1 cellular context compared by ENCODE assay signal in genomic region chr11:64853709-64854108, GRCh38.
TF ChIP-seq lines count a peak whose summit lies in the region.

No MANE protein-coding gene starts in this region.

TF ChIP-seq in H1, 55 proteins besides CTCF, POLR2A, EP300 and RAD21:
- TF ChIP-seq TAF7 (optimal IDR thresholded peaks at IDR 0.05; ENCODE audit: borderline replicate concordance, low read depth, low read length) (no peak), TEAD4 (IDR thresholded peaks at IDR 0.05; ENCODE audit: low read depth, low read length) (no peak), JUND (IDR thresholded peaks at IDR 0.05; ENCODE audit: low read length) (no peak), EGR1 (IDR thresholded peaks at IDR 0.05; ENCODE audit: borderline replicate concordance, low read depth, low read length) (no peak), TBP (IDR thresholded peaks at IDR 0.05; ENCODE audit: low read depth, low read length) (no peak), POLR2AphosphoS5 (IDR thresholded peaks at IDR 0.05; ENCODE audit: low read depth, low read length) (no peak), ATF3 (IDR thresholded peaks at IDR 0.05; ENCODE audit: insufficient read depth, low read depth, low read length) (no peak)
